ENCODE assay signal across 16 cellular contexts in genomic region chr13:75612354-75612753, GRCh38.
"Had no signal": no experiment of that assay in that cellular context is flagged by ENCODE, and none has a peak within 500 bp of the region (broad histone marks: within the 10 kb centered on the region; RNA-seq: fewer than 3 reads in every experiment).

No MANE protein-coding gene starts in this region.

- H3K36me3 ChIP-seq: colonic mucosa, left lung, lower lobe of right lung, neutrophil, uterus had no signal

- ATAC-seq: foreskin keratinocyte; left lung; lower lobe of right lung; naive thymus-derived CD4-positive, alpha-beta T cell; psoas muscle; sciatic nerve had no signal

- H3K27me3 ChIP-seq: colonic mucosa, esophagus squamous epithelium, foreskin keratinocyte, left lung, neutrophil, upper lobe of left lung, uterus had no signal

- H3K4me1 ChIP-seq: colonic mucosa, esophagus squamous epithelium, left lung, lower lobe of right lung, psoas muscle, upper lobe of left lung, uterus had no signal

- H3K4me3 ChIP-seq: colonic mucosa, esophagus squamous epithelium, left lung, lower lobe of right lung, psoas muscle, skin epidermis, upper lobe of left lung, uterus had no signal

- H3K9me3 ChIP-seq: colonic mucosa, esophagus squamous epithelium, left lung, lower lobe of right lung, neutrophil, psoas muscle, upper lobe of left lung, uterus had no signal

- DNase-seq: colonic mucosa; dermis blood vessel endothelial cell; esophagus squamous epithelium; foreskin keratinocyte; immature natural killer cell; left lung; lower lobe of right lung; naive thymus-derived CD4-positive, alpha-beta T cell; psoas muscle; retina; stimulated activated naive CD4-positive, alpha-beta T cell; upper lobe of left lung; uterus had no signal

- H3K27ac ChIP-seq: colonic mucosa, esophagus squamous epithelium, foreskin keratinocyte, left lung, lower lobe of right lung, neutrophil, psoas muscle, skin epidermis, upper lobe of left lung, uterus had no signal
